ENCODE assay signal across 37 cellular contexts in the genomic region with DNA sequence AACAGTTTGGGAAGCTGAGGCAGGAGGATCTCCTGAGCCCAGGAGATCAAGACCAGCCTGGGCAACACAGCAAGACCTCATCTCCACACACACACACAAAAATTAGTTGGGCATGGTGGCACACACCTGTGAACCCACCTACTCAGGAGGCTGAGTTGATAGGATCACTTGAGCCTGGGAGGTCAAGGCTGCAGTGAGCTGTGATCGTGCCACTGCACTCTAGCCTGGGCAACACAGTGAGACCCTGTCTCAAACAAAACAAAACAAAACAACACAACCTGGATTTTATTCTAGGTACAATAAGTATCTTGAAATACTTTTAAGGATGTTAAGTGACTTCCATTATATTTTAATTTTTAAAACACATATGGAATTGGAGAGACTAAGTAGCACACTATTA.
"Had no signal": no experiment of that assay in that cellular context is flagged by ENCODE, and none has a peak within 500 bp of the region (broad histone marks: within the 10 kb centered on the region; RNA-seq: fewer than 3 reads in every experiment).

No MANE protein-coding gene starts in this region.

- H3K4me1 ChIP-seq: ascending aorta had no signal

- H3K4me3 Mint-ChIP-seq: activated CD4-positive, alpha-beta memory T cell treated with anti-CD3 and anti-CD28 coated beads, Interleukin-2, amount 10 ng/mL, durations not matched to agents 7 days and 5 days; activated CD4-positive, alpha-beta T cell treated with anti-CD3 and anti-CD28 coated beads for 36 hours; activated CD4-positive, alpha-beta T cell treated with anti-CD3 and anti-CD28 coated beads, Interleukin-2, amount 10 ng/mL, durations not matched to agents 7 days and 5 days; activated CD8-positive, alpha-beta memory T cell treated with anti-CD3 and anti-CD28 coated beads, Interleukin-2, amount 10 ng/mL, durations not matched to agents 7 days and 5 days; activated CD8-positive, alpha-beta T cell treated with anti-CD3 and anti-CD28 coated beads, Interleukin-2, amount 10 ng/mL, durations not matched to agents 7 days and 5 days; activated naive CD4-positive, alpha-beta T cell treated with anti-CD3 and anti-CD28 coated beads, Interleukin-2, amount 10 ng/mL, durations not matched to agents 7 days and 5 days; activated naive CD4-positive, alpha-beta T cell treated with anti-CD3 and anti-CD28 coated beads, Interleukin-2, amount 50 U/mL, for 24 hours; activated naive CD8-positive, alpha-beta T cell; activated naive CD8-positive, alpha-beta T cell treated with anti-CD3 and anti-CD28 coated beads, Interleukin-2, amount 10 ng/mL, durations not matched to agents 7 days and 5 days; activated naive CD8-positive, alpha-beta T cell treated with anti-CD3 and anti-CD28 coated beads, Interleukin-2, amount 50 U/mL, for 24 hours; activated T-cell treated with anti-CD3 and anti-CD28 coated beads, Interleukin-2, amount 50 U/mL, for 24 hours; brain; central memory CD8-positive, alpha-beta T cell; T-helper 1 cell treated with Interleukin-12 subunit alpha and Interleukin-12 subunit beta and Interleukin-4 antibody, amounts not matched to agents 30 μg/mL and 1 μg/mL, for 36 hours; T-helper 2 cell treated with Interferon-gamma antibody and Interleukin-4, amounts not matched to agents 5 μg/mL and 100 μg/mL, for 36 hours had no signal

- H3K27me3 Mint-ChIP-seq: activated CD4-positive, alpha-beta memory T cell treated with anti-CD3 and anti-CD28 coated beads, Interleukin-2, amount 10 ng/mL, durations not matched to agents 7 days and 5 days; activated CD4-positive, alpha-beta T cell treated with anti-CD3 and anti-CD28 coated beads for 36 hours; activated CD4-positive, alpha-beta T cell treated with anti-CD3 and anti-CD28 coated beads, Interleukin-2, amount 10 ng/mL, durations not matched to agents 7 days and 5 days; activated CD8-positive, alpha-beta memory T cell treated with anti-CD3 and anti-CD28 coated beads, Interleukin-2, amount 10 ng/mL, durations not matched to agents 7 days and 5 days; activated naive CD4-positive, alpha-beta T cell treated with anti-CD3 and anti-CD28 coated beads, Interleukin-2, amount 10 ng/mL, durations not matched to agents 7 days and 5 days; activated naive CD4-positive, alpha-beta T cell treated with anti-CD3 and anti-CD28 coated beads, Interleukin-2, amount 50 U/mL, for 24 hours; activated naive CD8-positive, alpha-beta T cell; activated naive CD8-positive, alpha-beta T cell treated with anti-CD3 and anti-CD28 coated beads, Interleukin-2, amount 10 ng/mL, durations not matched to agents 7 days and 5 days; activated naive CD8-positive, alpha-beta T cell treated with anti-CD3 and anti-CD28 coated beads, Interleukin-2, amount 50 U/mL, for 24 hours; activated T-cell treated with anti-CD3 and anti-CD28 coated beads, Interleukin-2, amount 50 U/mL, for 24 hours; brain; central memory CD8-positive, alpha-beta T cell had no signal

- H3K27ac ChIP-seq: ascending aorta, cardiac muscle cell, VCaP had no signal

- ATAC-seq: activated CD4-positive, alpha-beta T cell treated with anti-CD3 and anti-CD28 coated beads for 36 hours; activated CD4-positive, CD25-positive, alpha-beta regulatory T cell treated with anti-CD3 and anti-CD28 coated beads, Interleukin-2, amount 50 U/mL, for 24 hours; activated CD8-positive, alpha-beta memory T cell treated with anti-CD3 and anti-CD28 coated beads, Interleukin-2, amount 10 ng/mL, durations not matched to agents 7 days and 5 days; activated CD8-positive, alpha-beta T cell treated with anti-CD3 and anti-CD28 coated beads, Interleukin-2, amount 10 ng/mL, durations not matched to agents 7 days and 5 days; activated naive CD8-positive, alpha-beta T cell treated with anti-CD3 and anti-CD28 coated beads, Interleukin-2, amount 50 U/mL, for 24 hours had no signal

- H3K9me3 Mint-ChIP-seq: activated CD4-positive, alpha-beta memory T cell treated with anti-CD3 and anti-CD28 coated beads, Interleukin-2, amount 10 ng/mL, durations not matched to agents 7 days and 5 days; activated CD4-positive, alpha-beta T cell treated with anti-CD3 and anti-CD28 coated beads, Interleukin-2, amount 10 ng/mL, durations not matched to agents 7 days and 5 days; activated naive CD4-positive, alpha-beta T cell treated with anti-CD3 and anti-CD28 coated beads, Interleukin-2, amount 10 ng/mL, durations not matched to agents 7 days and 5 days; activated naive CD4-positive, alpha-beta T cell treated with anti-CD3 and anti-CD28 coated beads, Interleukin-2, amount 50 U/mL, for 24 hours; activated naive CD8-positive, alpha-beta T cell treated with anti-CD3 and anti-CD28 coated beads, Interleukin-2, amount 10 ng/mL, durations not matched to agents 7 days and 5 days; activated naive CD8-positive, alpha-beta T cell treated with anti-CD3 and anti-CD28 coated beads, Interleukin-2, amount 50 U/mL, for 24 hours; activated T-cell treated with anti-CD3 and anti-CD28 coated beads, Interleukin-2, amount 50 U/mL, for 24 hours; activated T-helper 2 cell treated with anti-CD3 and anti-CD28 coated beads, Interferon-gamma antibody, Interleukin-2, Interleukin-4, amounts not matched to agents 10 μg/mL and 5 μg/mL and 100 μg/mL, durations not matched to agents 14 hours and 24 hours and 36 hours; brain; central memory CD8-positive, alpha-beta T cell; T-helper 1 cell treated with Interleukin-12 subunit alpha and Interleukin-12 subunit beta and Interleukin-4 antibody, amounts not matched to agents 30 μg/mL and 1 μg/mL, for 36 hours; T-helper 2 cell treated with Interferon-gamma antibody and Interleukin-4, amounts not matched to agents 5 μg/mL and 100 μg/mL, for 36 hours had no signal

- H3K27me3 ChIP-seq: ascending aorta, cardiac muscle cell had no signal

- H3K4me1 Mint-ChIP-seq: activated CD4-positive, alpha-beta memory T cell treated with anti-CD3 and anti-CD28 coated beads, Interleukin-2, amount 10 ng/mL, durations not matched to agents 7 days and 5 days; activated CD4-positive, alpha-beta T cell treated with anti-CD3 and anti-CD28 coated beads, Interleukin-2, amount 10 ng/mL, durations not matched to agents 7 days and 5 days; activated CD8-positive, alpha-beta memory T cell treated with anti-CD3 and anti-CD28 coated beads, Interleukin-2, amount 10 ng/mL, durations not matched to agents 7 days and 5 days; activated naive CD4-positive, alpha-beta T cell treated with anti-CD3 and anti-CD28 coated beads, Interleukin-2, amount 10 ng/mL, durations not matched to agents 7 days and 5 days had no signal

- H3K4me3 ChIP-seq: ascending aorta, cardiac muscle cell had no signal

- H3K36me3 ChIP-seq: cardiac muscle cell had no signal

- H3K9me3 ChIP-seq: ascending aorta had no signal

- H3K27ac Mint-ChIP-seq: activated CD4-positive, alpha-beta memory T cell treated with anti-CD3 and anti-CD28 coated beads, Interleukin-2, amount 10 ng/mL, durations not matched to agents 7 days and 5 days; activated CD4-positive, alpha-beta T cell treated with anti-CD3 and anti-CD28 coated beads for 36 hours; activated CD4-positive, alpha-beta T cell treated with anti-CD3 and anti-CD28 coated beads, Interleukin-2, amount 10 ng/mL, durations not matched to agents 7 days and 5 days; activated CD8-positive, alpha-beta memory T cell treated with anti-CD3 and anti-CD28 coated beads, Interleukin-2, amount 10 ng/mL, durations not matched to agents 7 days and 5 days; activated CD8-positive, alpha-beta T cell treated with anti-CD3 and anti-CD28 coated beads, Interleukin-2, amount 10 ng/mL, durations not matched to agents 7 days and 5 days; activated naive CD4-positive, alpha-beta T cell treated with anti-CD3 and anti-CD28 coated beads, Interleukin-2, amount 10 ng/mL, durations not matched to agents 7 days and 5 days; activated naive CD4-positive, alpha-beta T cell treated with anti-CD3 and anti-CD28 coated beads, Interleukin-2, amount 50 U/mL, for 24 hours; activated naive CD8-positive, alpha-beta T cell; activated naive CD8-positive, alpha-beta T cell treated with anti-CD3 and anti-CD28 coated beads, Interleukin-2, amount 10 ng/mL, durations not matched to agents 7 days and 5 days; activated naive CD8-positive, alpha-beta T cell treated with anti-CD3 and anti-CD28 coated beads, Interleukin-2, amount 50 U/mL, for 24 hours; activated T-cell treated with anti-CD3 and anti-CD28 coated beads, Interleukin-2, amount 50 U/mL, for 24 hours; activated T-helper 2 cell treated with anti-CD3 and anti-CD28 coated beads, Interferon-gamma antibody, Interleukin-2, Interleukin-4, amounts not matched to agents 10 μg/mL and 5 μg/mL and 100 μg/mL, durations not matched to agents 14 hours and 24 hours and 36 hours; brain; T-helper 1 cell treated with Interleukin-12 subunit alpha and Interleukin-12 subunit beta and Interleukin-4 antibody, amounts not matched to agents 30 μg/mL and 1 μg/mL, for 36 hours; T-helper 2 cell treated with Interferon-gamma antibody and Interleukin-4, amounts not matched to agents 5 μg/mL and 100 μg/mL, for 36 hours had no signal

- DNase-seq: activated CD4-positive, alpha-beta memory T cell treated with anti-CD3 and anti-CD28 coated beads, Interleukin-2, amount 10 ng/mL, durations not matched to agents 7 days and 5 days; activated CD4-positive, alpha-beta T cell treated with anti-CD3 and anti-CD28 coated beads for 1 hour; activated CD4-positive, alpha-beta T cell treated with anti-CD3 and anti-CD28 coated beads for 36 hours; activated CD4-positive, alpha-beta T cell treated with anti-CD3 and anti-CD28 coated beads for 48 hours; activated CD4-positive, alpha-beta T cell treated with anti-CD3 and anti-CD28 coated beads, Interleukin-2, amount 10 ng/mL, durations not matched to agents 7 days and 5 days; activated CD4-positive, alpha-beta T cell treated with anti-CD3 and anti-CD28 coated beads, Interleukin-2, amount 50 U/mL, for 48 hours; activated CD4-positive, CD25-positive, alpha-beta regulatory T cell; activated CD8-positive, alpha-beta memory T cell treated with anti-CD3 and anti-CD28 coated beads for 24 hours; activated CD8-positive, alpha-beta memory T cell treated with anti-CD3 and anti-CD28 coated beads, Interleukin-2, amount 10 ng/mL, durations not matched to agents 7 days and 5 days; activated CD8-positive, alpha-beta memory T cell treated with anti-CD3 and anti-CD28 coated beads, Interleukin-2, amount 50 U/mL, for 48 hours; activated CD8-positive, alpha-beta T cell treated with anti-CD3 and anti-CD28 coated beads, Interleukin-2, amount 10 ng/mL, durations not matched to agents 7 days and 5 days; activated effector memory CD4-positive, alpha-beta T cell treated with Interleukin-2 at 50 U/mL for 16 hours; activated gamma-delta T cell; activated naive CD4-positive, alpha-beta T cell treated with anti-CD3 and anti-CD28 coated beads, Interleukin-2, amount 10 ng/mL, durations not matched to agents 7 days and 5 days; activated naive CD4-positive, alpha-beta T cell treated with Interleukin-2 at 50 U/mL for 16 hours; activated naive CD8-positive, alpha-beta T cell treated with anti-CD3 and anti-CD28 coated beads, Interleukin-2, amount 10 ng/mL, durations not matched to agents 7 days and 5 days; activated naive CD8-positive, alpha-beta T cell treated with anti-CD3 and anti-CD28 coated beads, Interleukin-2, amount 50 U/mL, for 24 hours; activated T-cell treated with anti-CD3 and anti-CD28 coated beads, Interleukin-2, amount 50 U/mL, for 24 hours; activated T-cell treated with anti-CD3 and anti-CD28 coated beads, Interleukin-2, amount 50 U/mL, for 48 hours; amygdala; anterior cingulate cortex; caudate nucleus; cerebellar nuclear complex; T-helper 1 cell; T-helper 2 cell; T-helper 9 cell had no signal
